Comparison of ENCODE assay signal across 8 cellular contexts in genomic region chr17:38749222-38750043, GRCh38. TPM values are rescaled to one million over a fixed set of nuclear protein-coding genes. Genes with fewer than 3 reads are reported as not detected.
DNase-seq lines count a peak whose midpoint lies in the region; TF ChIP-seq lines count a peak whose summit lies in the region.

No MANE protein-coding gene starts in this region.

- H3K9ac ChIP-seq in Karpas-422 (ENCODE audit: low read length) (no peak overlapping the region), mucosa of stomach (ENCODE audit: low read length) (peak overlapping the region; percentile 59)

- H2AFZ ChIP-seq in Karpas-422 (ENCODE audit: low read length), result no peak overlapping the region

- TF ChIP-seq CTCF in epithelial cell of proximal tubule (conservative IDR thresholded peaks at IDR 0.05; ENCODE audit: low read depth, low read length), result peak; percentile 4

- H3K4me1 ChIP-seq in Karpas-422 (ENCODE audit: low read length) (peaks cover 71% of the 10 kb centered on the region), mucosa of stomach (ENCODE audit: control insufficient read depth, insufficient read depth, low read length) (peaks cover 35% of the 10 kb centered on the region)

- no peaks in the 10 kb centered on the region; the same call in 1 of the 2 replicates for H4K20me1 ChIP-seq in Karpas-422 (ENCODE audit: insufficient read depth, low read depth, low read length)

- no peaks in the 10 kb centered on the region for H3K9me2 ChIP-seq in Karpas-422 (replicated peaks; ENCODE audit: insufficient read depth, low read length)

- H3K9me3 ChIP-seq in Karpas-422 (ENCODE audit: low read length), result no peaks in the 10 kb centered on the region
- H3K9me3 ChIP-seq in mucosa of stomach (ENCODE audit: control insufficient read depth, low read length), result no peaks in the 10 kb centered on the region

- H3K27me3 ChIP-seq in Karpas-422 (ENCODE audit: low read length) (no peaks in the 10 kb centered on the region), mucosa of stomach (ENCODE audit: control insufficient read depth, insufficient read depth, low read length) (no peaks in the 10 kb centered on the region)

- H3K79me2 ChIP-seq in Karpas-422 (ENCODE audit: low read length), result peaks cover 19% of the 10 kb centered on the region

- H3K4me3 ChIP-seq in Karpas-422 (ENCODE audit: low read length) (0 out of 2 replicates have a peak overlapping the region, but pooled peaks have one; percentile 72), epithelial cell of proximal tubule (ENCODE audit: low read depth, low read length) (peak overlapping the region; percentile 99), mucosa of stomach (ENCODE audit: low read length) (peak overlapping the region; percentile 62)

- DNase-seq in Daoy (ENCODE audit: low read depth) (peak; percentile 85), Karpas-422 (no peak), T1000 (lab: John Stamatoyannopoulos, UW) (peak; percentile 53), epithelial cell of proximal tubule (ENCODE audit: low read depth) (peak; percentile 9), T-helper 9 cell (no peak), NOMO-1 (lab: John Stamatoyannopoulos, UW; ENCODE audit: unreplicated experiment in 2 of 2) (no peak), AML-193 (lab: John Stamatoyannopoulos, UW) (no peak)

- H3K4me2 ChIP-seq in Karpas-422 (ENCODE audit: low read depth, low read length, poor library complexity, severe bottlenecking), result peak overlapping the region; percentile 99

- H3K36me3 ChIP-seq in Karpas-422 (ENCODE audit: insufficient read depth, low read length) (peaks cover 2% of the 10 kb centered on the region; the same call in 1 of the 2 replicates), mucosa of stomach (ENCODE audit: control insufficient read depth, insufficient read depth, low read length) (no peaks in the 10 kb centered on the region)

- H3K27ac ChIP-seq in Karpas-422 (ENCODE audit: low read length), result no peak overlapping the region

RNA-seq across cellular contexts. Expression of gene PCGF2, which starts 1.3 kb away (rescaled TPM):
- 3.3 and 3.5 TPM in 2 replicates for total RNA-seq in Daoy (2014; rRNA removed; shearing (Covaris generic))
- total RNA-seq in Karpas-422 (2014; rRNA removed; shearing (Covaris generic); ENCODE audit: low replicate concordance), result 0.15 and 0.58 TPM in 2 replicates
- total RNA-seq in epithelial cell of proximal tubule, result 6.1 and 7.6 TPM in 2 replicates

RNA-seq across cellular contexts. Expression of gene PSMB3, which starts 3.1 kb away (rescaled TPM):
- total RNA-seq in Daoy (2014; rRNA removed; shearing (Covaris generic)), result 524 and 545 TPM in 2 replicates
- 243 and 277 TPM in 2 replicates for total RNA-seq in Karpas-422 (2014; rRNA removed; shearing (Covaris generic); ENCODE audit: low replicate concordance)
- 311 and 436 TPM in 2 replicates for total RNA-seq in epithelial cell of proximal tubule

RNA-seq across cellular contexts. Expression of gene CISD3, which starts 19.3 kb away (rescaled TPM):
- 0.57 and 3.4 TPM in 2 replicates for total RNA-seq in Daoy (2014; rRNA removed; shearing (Covaris generic))
- 6.8 and 15.2 TPM in 2 replicates for total RNA-seq in Karpas-422 (2014; rRNA removed; shearing (Covaris generic); ENCODE audit: low replicate concordance)
- 9.4 and 19.3 TPM in 2 replicates for total RNA-seq in epithelial cell of proximal tubule

RNA-seq across cellular contexts. Expression of gene MLLT6, which starts 44.4 kb away (rescaled TPM):
- total RNA-seq in Daoy (2014; rRNA removed; shearing (Covaris generic)), result 12.4 and 12.9 TPM in 2 replicates
- total RNA-seq in Karpas-422 (2014; rRNA removed; shearing (Covaris generic); ENCODE audit: low replicate concordance), result 72.4 and 119 TPM in 2 replicates
- 25.0 and 34.2 TPM in 2 replicates for total RNA-seq in epithelial cell of proximal tubule

RNA-seq across cellular contexts. Expression of gene PIP4K2B, which starts 49.9 kb away (rescaled TPM):
- total RNA-seq in Daoy (2014; rRNA removed; shearing (Covaris generic)), result 16.6 and 22.4 TPM in 2 replicates
- 32.0 and 42.7 TPM in 2 replicates for total RNA-seq in Karpas-422 (2014; rRNA removed; shearing (Covaris generic); ENCODE audit: low replicate concordance)
- total RNA-seq in epithelial cell of proximal tubule, result 20.9 and 39.0 TPM in 2 replicates

Comparison
In these comparisons a context has a peak if more than half of its experiments do, and no peak if none do; other contexts are left out.
1. DNase-seq: peak in Daoy (single experiment), T1000 (single experiment) and epithelial cell of proximal tubule (single experiment); none in Karpas-422 (single experiment), T-helper 9 cell (single experiment), NOMO-1 (0 of 2) and AML-193 (0 of 2).
2. Peak in every context shown above with its lines, with median percentiles within 50 percentile points of each other: H3K4me3 ChIP-seq.